ENCODE assay signal across 8 cellular contexts in the genomic region with DNA sequence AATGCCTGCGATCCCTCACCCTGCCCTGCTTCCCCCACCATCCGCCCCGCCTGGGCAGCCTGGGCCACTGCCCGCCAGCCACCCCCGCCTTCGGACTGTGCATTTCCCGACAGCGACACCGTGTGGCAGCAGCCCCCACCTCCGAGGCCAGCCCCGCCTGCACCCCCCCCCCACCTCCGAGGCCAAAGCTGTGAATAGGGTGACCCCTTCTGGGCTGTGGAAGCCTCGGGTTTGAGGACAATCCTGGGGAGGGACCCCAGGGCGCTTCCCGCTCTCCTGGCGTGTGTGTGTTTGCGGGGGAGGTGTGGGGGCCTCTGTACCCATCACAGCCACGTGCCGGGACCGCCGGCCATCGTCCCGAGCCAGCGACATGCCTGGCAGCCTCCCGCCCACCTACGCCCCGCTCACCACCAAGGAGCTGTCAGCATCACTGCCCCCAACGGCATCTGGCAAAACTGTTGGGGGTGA. TPM values are rescaled to one million over a fixed set of nuclear protein-coding genes. Genes with fewer than 3 reads are reported as not detected.
DNase-seq lines count a peak whose midpoint lies in the region; ATAC-seq lines count a peak whose summit lies in the region.

No MANE protein-coding gene starts in this region.

- H3K36me3 ChIP-seq in NT2/D1 (ENCODE audit: insufficient read depth, insufficient read length, low read length) = no peaks in the 10 kb centered on the region

- H3K27ac ChIP-seq in epithelial cell of prostate = peak overlapping the region; percentile 50

- H3K27me3 ChIP-seq in NT2/D1 (ENCODE audit: insufficient read depth, insufficient read length) = no peaks in the 10 kb centered on the region

- no peak overlapping the region for H3K4me3 ChIP-seq in NT2/D1 (ENCODE audit: insufficient read length, low read depth)

- ATAC-seq in HG02885 (IDR thresholded peaks at IDR 0.05; ENCODE audit: poor library complexity, unreplicated experiment) = peak; percentile 63
- no peak for ATAC-seq in GM21526 (IDR thresholded peaks at IDR 0.05; ENCODE audit: low FRiP score, unreplicated experiment)

- H3K9ac ChIP-seq in NT2/D1 (ENCODE audit: insufficient read length, low read depth) = peak overlapping the region; percentile 53

- no peaks in the 10 kb centered on the region for H3K9me3 ChIP-seq in NT2/D1 (ENCODE audit: insufficient read depth, low read length)

- DNase-seq in DMS 273 (lab: John Stamatoyannopoulos, UW; ENCODE audit: unreplicated experiment) (peak; percentile 91), NT2/D1 (ENCODE audit: low read depth, low spot score) (peak; percentile 59), activated T-cell treated with anti-CD3 and anti-CD28 coated beads for 24 hours (ENCODE audit: low read depth) (peak; percentile 79), epithelial cell of prostate (ENCODE audit: low read depth, low spot score) (no peak), mucosa of gallbladder (ENCODE audit: low spot score) (peak; percentile 94)
- peak; percentile 75 to 78 for DNase-seq in stimulated activated CD8-positive, alpha-beta memory T cell treated with anti-CD3 and anti-CD28 coated beads, Interleukin-2, amount 100 ng/mL, for 48 hours (ENCODE audit: low read depth in 2 of 2)

- peaks cover 2% of the 10 kb centered on the region for H3K4me1 ChIP-seq in NT2/D1 (ENCODE audit: insufficient read depth, insufficient read length)

RNA-seq across cellular contexts. Expression of a gene that starts 33.8 kb away (rescaled TPM):
- 51.3 TPM for total RNA-seq in mucosa of gallbladder
